8 cellular contexts compared by ENCODE assay signal in genomic region chr11:66051371-66051765, GRCh38. TPM values are rescaled to one million over a fixed set of nuclear protein-coding genes. Genes with fewer than 3 reads are reported as not detected.
A peak's percentile ranks its signal among the peaks of the same experiment; 100 is the strongest.
DNase-seq lines count a peak whose midpoint lies in the region; ATAC-seq and TF ChIP-seq lines count a peak whose summit lies in the region.

No MANE protein-coding gene starts in this region.

- peak; percentile 77 for DNase-seq in NCI-H510A treated with DMSO at 0.1 percent for 48 hours (lab: John Stamatoyannopoulos, UW)
- no peak for DNase-seq in NCI-H510A (lab: John Stamatoyannopoulos, UW)
- no peak for DNase-seq in activated CD8-positive, alpha-beta T cell treated with anti-CD3 and anti-CD28 coated beads, Interleukin-2, amount 10 ng/mL, durations not matched to agents 7 days and 5 days
- no peak for DNase-seq in stomach
- no peak for DNase-seq in NCI-H524 (lab: John Stamatoyannopoulos, UW)

- TF ChIP-seq CTCF in stomach (IDR thresholded peaks at IDR 0.05), result no peak

- CTCF ChIA-PET in activated CD8-positive, alpha-beta T cell treated with anti-CD3 and anti-CD28 coated beads, Interleukin-2, amount 10 ng/mL, durations not matched to agents 7 days and 5 days (lab: Charles Lee), result interaction anchor here (1.2 to 6.2 kb wide), 5 partner anchors 12 to 49 kb away, joined by 3 to 81 read pairs (median 13); partner anchors contain the start of genes BANF1 and PACS1

- H3K27ac Mint-ChIP-seq in activated CD8-positive, alpha-beta T cell treated with anti-CD3 and anti-CD28 coated beads, Interleukin-2, amount 10 ng/mL, durations not matched to agents 7 days and 5 days, result peak overlapping the region; percentile 82

- H3K9me3 ChIP-seq in iPS-18a (ENCODE audit: control insufficient read depth, low read depth, low read length), result no peaks in the 10 kb centered on the region
- H3K9me3 ChIP-seq in stomach, result no peaks in the 10 kb centered on the region

- no peaks in the 10 kb centered on the region for H3K27me3 ChIP-seq in iPS-18a (ENCODE audit: control insufficient read depth, insufficient read depth, low read length)
- peaks cover 0 to 36% (median 19%) of the 10 kb centered on the region in 3 donors for H3K27me3 ChIP-seq in stomach

- ATAC-seq in activated CD8-positive, alpha-beta T cell treated with anti-CD3 and anti-CD28 coated beads, Interleukin-2, amount 10 ng/mL, durations not matched to agents 7 days and 5 days, result no peak
- ATAC-seq in GM19328 (IDR thresholded peaks at IDR 0.05; ENCODE audit: unreplicated experiment) (no peak), HG02763 (IDR thresholded peaks at IDR 0.05; ENCODE audit: unreplicated experiment) (no peak)

- POLR2A ChIA-PET in activated CD8-positive, alpha-beta T cell treated with anti-CD3 and anti-CD28 coated beads, Interleukin-2, amount 10 ng/mL, durations not matched to agents 7 days and 5 days (lab: Charles Lee), result interaction anchor here (0.9 to 2.8 kb wide), 8 partner anchors 9 to 193 kb away, joined by 3 to 26 read pairs (median 4); partner anchors contain the start of gene PACS1

- H3K9ac ChIP-seq in iPS-18a (ENCODE audit: low read length), result peak overlapping the region; percentile 84

- TF ChIP-seq EP300 in stomach (IDR thresholded peaks at IDR 0.05), result no peak

- H3K4me3 ChIP-seq in iPS-18a (ENCODE audit: low read length) (peak overlapping the region; percentile 81), stomach (peak overlapping the region; percentile 72 to 98 (median 94))

- intact Hi-C loops in stomach (cut with DNase I; ENCODE audit: low total_unique reads), result no loop called here

- H3K27me3 Mint-ChIP-seq in activated CD8-positive, alpha-beta T cell treated with anti-CD3 and anti-CD28 coated beads, Interleukin-2, amount 10 ng/mL, durations not matched to agents 7 days and 5 days (ENCODE audit: low read depth), result peaks cover 11% of the 10 kb centered on the region

- H3K4me1 Mint-ChIP-seq in activated CD8-positive, alpha-beta T cell treated with anti-CD3 and anti-CD28 coated beads, Interleukin-2, amount 10 ng/mL, durations not matched to agents 7 days and 5 days (ENCODE audit: low read depth), result peaks cover 37% of the 10 kb centered on the region

- no peak for TF ChIP-seq POLR2A in stomach (IDR thresholded peaks at IDR 0.05)

- H3K4me1 ChIP-seq in iPS-18a (ENCODE audit: control insufficient read depth, low read depth, low read length) (peaks cover 28% of the 10 kb centered on the region), stomach (peaks cover 28 to 50% (median 35%) of the 10 kb centered on the region in 4 donors)

- WGBS in stomach, 5 donors, result 20 to 24% (median 21%) methylated on average over 12 of the region's 12 CpGs

- no peaks in the 10 kb centered on the region for H3K9me3 Mint-ChIP-seq in activated CD8-positive, alpha-beta T cell treated with anti-CD3 and anti-CD28 coated beads, Interleukin-2, amount 10 ng/mL, durations not matched to agents 7 days and 5 days (ENCODE audit: insufficient read depth)

- H3K36me3 ChIP-seq in iPS-18a (ENCODE audit: control insufficient read depth, low read depth, low read length), result peaks cover 18% of the 10 kb centered on the region
- H3K36me3 ChIP-seq in stomach, result peaks cover 21 to 30% (median 26%) of the 10 kb centered on the region in 4 donors

- peak overlapping the region; percentile 100 for H3K4me3 Mint-ChIP-seq in activated CD8-positive, alpha-beta T cell treated with anti-CD3 and anti-CD28 coated beads, Interleukin-2, amount 10 ng/mL, durations not matched to agents 7 days and 5 days

- H3K36me3 Mint-ChIP-seq in activated CD8-positive, alpha-beta T cell treated with anti-CD3 and anti-CD28 coated beads, Interleukin-2, amount 10 ng/mL, durations not matched to agents 7 days and 5 days (ENCODE audit: low read depth), result peaks cover 32% of the 10 kb centered on the region

- H3K27ac ChIP-seq in iPS-18a (ENCODE audit: low read length) (peak overlapping the region; percentile 89), stomach (peak overlapping the region; percentile 80 to 94 (median 86))

RNA-seq across cellular contexts. Expression of gene SF3B2, which starts 0.8 kb away (rescaled TPM):
- 100 to 1,000 TPM; 241 to 253 TPM for total RNA-seq in activated CD8-positive, alpha-beta T cell treated with anti-CD3 and anti-CD28 coated beads, Interleukin-2, amount 10 ng/mL, durations not matched to agents 7 days and 5 days
- total RNA-seq in stomach, result 100 to 1,000 TPM in 4 of 5 donors, 10 to 100 TPM in 1; 52.7 to 366 (median 164) TPM
- polyA plus RNA-seq in stomach, result 100 to 1,000 TPM in 1 of 3 donors, 10 to 100 TPM in 2; 71.4 to 110 (median 99.9) TPM

RNA-seq across cellular contexts. Expression of gene GAL3ST3, which starts 2.4 kb away (rescaled TPM):
- total RNA-seq in activated CD8-positive, alpha-beta T cell treated with anti-CD3 and anti-CD28 coated beads, Interleukin-2, amount 10 ng/mL, durations not matched to agents 7 days and 5 days, result not detected
- not detected for total RNA-seq in stomach
- polyA plus RNA-seq in stomach, result not detected

RNA-seq across cellular contexts. Expression of gene PACS1, which starts 18.7 kb away (rescaled TPM):
- 10 to 100 TPM; 84.6 to 91.6 TPM for total RNA-seq in activated CD8-positive, alpha-beta T cell treated with anti-CD3 and anti-CD28 coated beads, Interleukin-2, amount 10 ng/mL, durations not matched to agents 7 days and 5 days
- 100 to 1,000 TPM in 2 of 5 donors, 10 to 100 TPM in 3; 47.0 to 269 (median 57.4) TPM for total RNA-seq in stomach
- 10 to 100 TPM; 14.7 to 24.3 (median 18.2) TPM for polyA plus RNA-seq in stomach

RNA-seq across cellular contexts. Expression of gene CATSPER1, which starts 25.1 kb away (rescaled TPM):
- total RNA-seq in activated CD8-positive, alpha-beta T cell treated with anti-CD3 and anti-CD28 coated beads, Interleukin-2, amount 10 ng/mL, durations not matched to agents 7 days and 5 days, result not detected
- not detected for total RNA-seq in stomach
- 1 to 10 TPM in 1 of 3 donors, under 1 TPM in 2; 0.08 to 1.4 (median 0.68) TPM for polyA plus RNA-seq in stomach

RNA-seq across cellular contexts. Expression of gene CST6, which starts 39.6 kb away (rescaled TPM):
- not detected for total RNA-seq in activated CD8-positive, alpha-beta T cell treated with anti-CD3 and anti-CD28 coated beads, Interleukin-2, amount 10 ng/mL, durations not matched to agents 7 days and 5 days
- 10 to 100 TPM in 1 of 5 donors, not detected in 4; 47.8 TPM for total RNA-seq in stomach
- polyA plus RNA-seq in stomach, result 1 to 10 TPM in 1 of 3 donors, under 1 TPM in 1, not detected in 1; 0.50 to 6.6 TPM
